In genomic region chr17:6557040-6557438, GRCh38 we compare ENCODE assay signal across 2 cellular contexts.
TF ChIP-seq lines count a peak whose summit lies in the region.

No MANE protein-coding gene starts in this region.

TF ChIP-seq in HepG2, 621 proteins besides CTCF, POLR2A, EP300 and RAD21 (continues in another document):
- TF ChIP-seq ZNF761 (CRISPR knock-in tag; conservative IDR thresholded peaks at IDR 0.05) (no peak), ZNF746 (CRISPR knock-in tag; IDR thresholded peaks at IDR 0.05) (no peak), SOX5 (CRISPR knock-in tag; IDR thresholded peaks at IDR 0.05; ENCODE audit: borderline replicate concordance) (no peak), IKZF4 (CRISPR knock-in tag; IDR thresholded peaks at IDR 0.05; ENCODE audit: borderline replicate concordance, low read depth, not compliant biosample characterization) (no peak), ZNF430 (CRISPR knock-in tag; IDR thresholded peaks at IDR 0.05) (no peak), ZBTB44 (CRISPR knock-in tag; IDR thresholded peaks at IDR 0.05) (no peak), ARHGAP35 (CRISPR knock-in tag; IDR thresholded peaks at IDR 0.05; ENCODE audit: borderline replicate concordance) (no peak), CREB1 (IDR thresholded peaks at IDR 0.05) (no peak), CREB1 (CRISPR knock-in tag; IDR thresholded peaks at IDR 0.05) (no peak), ZNF142 (CRISPR knock-in tag; IDR thresholded peaks at IDR 0.05) (no peak), AHR (CRISPR knock-in tag; IDR thresholded peaks at IDR 0.05) (no peak), RERE (CRISPR knock-in tag; IDR thresholded peaks at IDR 0.05; ENCODE audit: low read depth) (no peak)
- TF ChIP-seq, protein P1, sequence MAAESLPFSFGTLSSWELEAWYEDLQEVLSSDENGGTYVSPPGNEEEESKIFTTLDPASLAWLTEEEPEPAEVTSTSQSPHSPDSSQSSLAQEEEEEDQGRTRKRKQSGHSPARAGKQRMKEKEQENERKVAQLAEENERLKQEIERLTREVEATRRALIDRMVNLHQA (CRISPR knock-in tag; IDR thresholded peaks at IDR 0.05) = no peak

TF ChIP-seq in H1, 55 proteins besides CTCF, POLR2A, EP300 and RAD21:
- TF ChIP-seq SUZ12 (IDR thresholded peaks at IDR 0.05; ENCODE audit: low read length) = peak; percentile 47
- no peak for TF ChIP-seq MAFK (IDR thresholded peaks at IDR 0.05; ENCODE audit: low read depth, low read length)
